ENCODE assay signal across 1 cellular context in the genomic region with DNA sequence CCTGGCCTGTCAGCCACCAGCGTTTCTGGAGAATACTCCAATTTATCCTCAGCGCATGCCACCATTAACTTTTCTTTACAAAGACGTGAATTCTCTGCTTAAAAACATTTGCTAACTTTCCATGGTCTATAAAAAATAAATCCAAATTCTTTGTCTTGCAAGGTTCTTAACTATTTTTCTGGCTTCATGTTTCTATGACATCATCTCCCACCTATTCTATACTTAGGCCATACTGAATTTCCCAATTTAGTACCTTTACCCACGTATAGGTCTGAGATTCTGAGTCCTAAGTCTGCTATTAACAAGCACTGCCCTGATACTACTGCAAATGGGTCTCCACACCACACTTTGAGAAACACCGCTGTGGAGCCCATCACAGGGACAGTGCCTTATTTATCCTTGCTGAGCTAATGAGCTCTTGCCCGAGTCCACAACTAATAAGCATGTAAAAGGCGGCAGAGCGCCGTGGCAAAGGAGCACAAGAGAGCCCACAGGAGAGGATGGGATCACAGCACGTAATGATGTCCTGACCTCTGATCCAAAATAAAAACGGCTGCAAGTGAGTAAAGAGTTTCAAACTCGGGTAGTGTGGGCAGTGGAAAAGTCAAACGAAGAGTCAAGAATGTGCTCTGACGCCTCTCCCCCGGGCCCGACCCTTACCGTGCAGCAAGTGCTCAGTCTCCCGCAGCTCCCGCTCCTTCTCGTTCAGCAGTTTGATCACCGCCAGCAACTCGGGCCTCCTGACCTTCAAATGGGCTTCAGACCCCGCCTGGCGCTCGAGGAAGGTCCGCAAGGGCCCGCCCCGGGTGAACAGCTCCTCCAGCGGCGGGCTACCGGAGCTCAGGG.
TF ChIP-seq lines count a peak whose summit lies in the region.

No MANE protein-coding gene starts in this region.

TF ChIP-seq in HepG2, 621 proteins besides CTCF, POLR2A, EP300 and RAD21 (continued from another document):
- TF ChIP-seq, protein P1, sequence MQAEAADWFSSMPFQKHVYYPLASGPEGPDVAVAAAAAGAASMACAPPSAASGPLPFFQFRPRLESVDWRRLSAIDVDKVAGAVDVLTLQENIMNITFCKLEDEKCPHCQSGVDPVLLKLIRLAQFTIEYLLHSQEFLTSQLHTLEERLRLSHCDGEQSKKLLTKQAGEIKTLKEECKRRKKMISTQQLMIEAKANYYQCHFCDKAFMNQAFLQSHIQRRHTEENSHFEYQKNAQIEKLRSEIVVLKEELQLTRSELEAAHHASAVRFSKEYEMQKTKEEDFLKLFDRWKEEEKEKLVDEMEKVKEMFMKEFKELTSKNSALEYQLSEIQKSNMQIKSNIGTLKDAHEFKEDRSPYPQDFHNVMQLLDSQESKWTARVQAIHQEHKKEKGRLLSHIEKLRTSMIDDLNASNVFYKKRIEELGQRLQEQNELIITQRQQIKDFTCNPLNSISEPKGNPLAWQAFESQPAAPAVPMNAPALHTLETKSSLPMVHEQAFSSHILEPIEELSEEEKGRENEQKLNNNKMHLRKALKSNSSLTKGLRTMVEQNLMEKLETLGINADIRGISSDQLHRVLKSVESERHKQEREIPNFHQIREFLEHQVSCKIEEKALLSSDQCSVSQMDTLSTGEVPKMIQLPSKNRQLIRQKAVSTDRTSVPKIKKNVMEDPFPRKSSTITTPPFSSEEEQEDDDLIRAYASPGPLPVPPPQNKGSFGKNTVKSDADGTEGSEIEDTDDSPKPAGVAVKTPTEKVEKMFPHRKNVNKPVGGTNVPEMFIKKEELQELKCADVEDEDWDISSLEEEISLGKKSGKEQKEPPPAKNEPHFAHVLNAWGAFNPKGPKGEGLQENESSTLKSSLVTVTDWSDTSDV (CRISPR knock-in tag; IDR thresholded peaks at IDR 0.05) = 0 out of 2 replicates have a peak, but pooled peaks have one; percentile 16
- TF ChIP-seq, protein P2, sequence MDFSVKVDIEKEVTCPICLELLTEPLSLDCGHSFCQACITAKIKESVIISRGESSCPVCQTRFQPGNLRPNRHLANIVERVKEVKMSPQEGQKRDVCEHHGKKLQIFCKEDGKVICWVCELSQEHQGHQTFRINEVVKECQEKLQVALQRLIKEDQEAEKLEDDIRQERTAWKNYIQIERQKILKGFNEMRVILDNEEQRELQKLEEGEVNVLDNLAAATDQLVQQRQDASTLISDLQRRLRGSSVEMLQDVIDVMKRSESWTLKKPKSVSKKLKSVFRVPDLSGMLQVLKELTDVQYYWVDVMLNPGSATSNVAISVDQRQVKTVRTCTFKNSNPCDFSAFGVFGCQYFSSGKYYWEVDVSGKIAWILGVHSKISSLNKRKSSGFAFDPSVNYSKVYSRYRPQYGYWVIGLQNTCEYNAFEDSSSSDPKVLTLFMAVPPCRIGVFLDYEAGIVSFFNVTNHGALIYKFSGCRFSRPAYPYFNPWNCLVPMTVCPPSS (IDR thresholded peaks at IDR 0.05) = no peak
- TF ChIP-seq GABPA (IDR thresholded peaks at IDR 0.05; ENCODE audit: low read depth, low read length) (no peak), GABPA (CRISPR knock-in tag; IDR thresholded peaks at IDR 0.05; ENCODE audit: low read depth) (peak; percentile 20; the same call in 1 of the 2 replicates), ZNF605 (CRISPR knock-in tag; IDR thresholded peaks at IDR 0.05) (0 out of 2 replicates have a peak, but pooled peaks have one; percentile 3), ATF7-NPFF (CRISPR knock-in tag; IDR thresholded peaks at IDR 0.05; ENCODE audit: low read depth) (no peak), FOXC1 (CRISPR knock-in tag; IDR thresholded peaks at IDR 0.05; ENCODE audit: borderline replicate concordance) (no peak), CHD4 (IDR thresholded peaks at IDR 0.05; ENCODE audit: borderline replicate concordance, low read length) (no peak), NAIF1 (CRISPR knock-in tag; IDR thresholded peaks at IDR 0.05; ENCODE audit: borderline replicate concordance) (0 out of 2 replicates have a peak, but pooled peaks have one; percentile 25), ZSCAN30 (CRISPR knock-in tag; IDR thresholded peaks at IDR 0.05) (0 out of 2 replicates have a peak, but pooled peaks have one; percentile 61), ZNF441 (CRISPR knock-in tag; IDR thresholded peaks at IDR 0.05; ENCODE audit: borderline replicate concordance) (peak; percentile 34; the same call in 1 of the 2 replicates), ZNF44 (CRISPR knock-in tag; IDR thresholded peaks at IDR 0.05) (peak; percentile 93), ZNF615 (CRISPR knock-in tag; IDR thresholded peaks at IDR 0.05; ENCODE audit: borderline replicate concordance) (peak; percentile 52; the same call in 1 of the 2 replicates), ETV5 (CRISPR knock-in tag; IDR thresholded peaks at IDR 0.05; ENCODE audit: borderline replicate concordance) (no peak), ISX (CRISPR knock-in tag; conservative IDR thresholded peaks at IDR 0.05) (no peak), MZF1 (CRISPR knock-in tag; IDR thresholded peaks at IDR 0.05; ENCODE audit: borderline replicate concordance) (no peak), ASH2L (IDR thresholded peaks at IDR 0.05; ENCODE audit: insufficient read length, low read depth, low read length) (peak; percentile 69), POGZ (CRISPR knock-in tag; IDR thresholded peaks at IDR 0.05) (no peak), AKAP8 (CRISPR knock-in tag; IDR thresholded peaks at IDR 0.05) (peak; percentile 18; the same call in 1 of the 2 replicates), KLF9 (CRISPR knock-in tag; IDR thresholded peaks at IDR 0.05; ENCODE audit: low read depth) (0 out of 2 replicates have a peak, but pooled peaks have one; percentile 39), MTA1 (CRISPR knock-in tag; IDR thresholded peaks at IDR 0.05; ENCODE audit: borderline replicate concordance) (no peak), FIP1L1 (IDR thresholded peaks at IDR 0.05; ENCODE audit: borderline replicate concordance, insufficient read depth, low read depth, low read length) (0 out of 2 replicates have a peak, but pooled peaks have one; percentile 24), GLI4 (CRISPR knock-in tag; IDR thresholded peaks at IDR 0.05; ENCODE audit: borderline replicate concordance) (0 out of 2 replicates have a peak, but pooled peaks have one; percentile 67), ZNF10 (CRISPR knock-in tag; IDR thresholded peaks at IDR 0.05; ENCODE audit: borderline replicate concordance, low read depth) (no peak), JARID2 (CRISPR knock-in tag; IDR thresholded peaks at IDR 0.05; ENCODE audit: insufficient replicate concordance) (no peak), ZNF670 (CRISPR knock-in tag; IDR thresholded peaks at IDR 0.05; ENCODE audit: borderline replicate concordance) (no peak), FOXA3 (CRISPR knock-in tag; IDR thresholded peaks at IDR 0.05) (no peak), ZNF33B (CRISPR knock-in tag; IDR thresholded peaks at IDR 0.05) (0 out of 2 replicates have a peak, but pooled peaks have one; percentile 61), ZNF274 (CRISPR knock-in tag; IDR thresholded peaks at IDR 0.05) (0 out of 2 replicates have a peak, but pooled peaks have one; percentile 22)
- TF ChIP-seq, protein P3, sequence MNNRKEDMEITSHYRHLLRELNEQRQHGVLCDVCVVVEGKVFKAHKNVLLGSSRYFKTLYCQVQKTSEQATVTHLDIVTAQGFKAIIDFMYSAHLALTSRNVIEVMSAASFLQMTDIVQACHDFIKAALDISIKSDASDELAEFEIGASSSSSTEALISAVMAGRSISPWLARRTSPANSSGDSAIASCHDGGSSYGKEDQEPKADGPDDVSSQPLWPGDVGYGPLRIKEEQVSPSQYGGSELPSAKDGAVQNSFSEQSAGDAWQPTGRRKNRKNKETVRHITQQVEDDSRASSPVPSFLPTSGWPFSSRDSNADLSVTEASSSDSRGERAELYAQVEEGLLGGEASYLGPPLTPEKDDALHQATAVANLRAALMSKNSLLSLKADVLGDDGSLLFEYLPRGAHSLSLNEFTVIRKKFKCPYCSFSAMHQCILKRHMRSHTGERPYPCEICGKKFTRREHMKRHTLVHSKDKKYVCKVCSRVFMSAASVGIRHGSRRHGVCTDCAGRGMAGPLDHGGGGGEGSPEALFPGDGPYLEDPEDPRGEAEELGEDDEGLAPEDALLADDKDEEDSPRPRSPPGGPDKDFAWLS (CRISPR knock-in tag; IDR thresholded peaks at IDR 0.05; ENCODE audit: borderline replicate concordance) = no peak
- TF ChIP-seq, protein P4, sequence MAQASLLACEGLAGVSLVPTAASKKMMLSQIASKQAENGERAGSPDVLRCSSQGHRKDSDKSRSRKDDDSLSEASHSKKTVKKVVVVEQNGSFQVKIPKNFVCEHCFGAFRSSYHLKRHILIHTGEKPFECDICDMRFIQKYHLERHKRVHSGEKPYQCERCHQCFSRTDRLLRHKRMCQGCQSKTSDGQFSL (CRISPR knock-in tag; IDR thresholded peaks at IDR 0.05) = no peak
- TF ChIP-seq, protein P5, sequence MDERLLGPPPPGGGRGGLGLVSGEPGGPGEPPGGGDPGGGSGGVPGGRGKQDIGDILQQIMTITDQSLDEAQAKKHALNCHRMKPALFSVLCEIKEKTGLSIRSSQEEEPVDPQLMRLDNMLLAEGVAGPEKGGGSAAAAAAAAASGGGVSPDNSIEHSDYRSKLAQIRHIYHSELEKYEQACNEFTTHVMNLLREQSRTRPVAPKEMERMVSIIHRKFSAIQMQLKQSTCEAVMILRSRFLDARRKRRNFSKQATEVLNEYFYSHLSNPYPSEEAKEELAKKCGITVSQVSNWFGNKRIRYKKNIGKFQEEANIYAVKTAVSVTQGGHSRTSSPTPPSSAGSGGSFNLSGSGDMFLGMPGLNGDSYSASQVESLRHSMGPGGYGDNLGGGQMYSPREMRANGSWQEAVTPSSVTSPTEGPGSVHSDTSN (CRISPR knock-in tag; IDR thresholded peaks at IDR 0.05) = no peak
- TF ChIP-seq, protein P6, sequence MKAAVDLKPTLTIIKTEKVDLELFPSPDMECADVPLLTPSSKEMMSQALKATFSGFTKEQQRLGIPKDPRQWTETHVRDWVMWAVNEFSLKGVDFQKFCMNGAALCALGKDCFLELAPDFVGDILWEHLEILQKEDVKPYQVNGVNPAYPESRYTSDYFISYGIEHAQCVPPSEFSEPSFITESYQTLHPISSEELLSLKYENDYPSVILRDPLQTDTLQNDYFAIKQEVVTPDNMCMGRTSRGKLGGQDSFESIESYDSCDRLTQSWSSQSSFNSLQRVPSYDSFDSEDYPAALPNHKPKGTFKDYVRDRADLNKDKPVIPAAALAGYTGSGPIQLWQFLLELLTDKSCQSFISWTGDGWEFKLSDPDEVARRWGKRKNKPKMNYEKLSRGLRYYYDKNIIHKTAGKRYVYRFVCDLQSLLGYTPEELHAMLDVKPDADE (CRISPR knock-in tag; IDR thresholded peaks at IDR 0.05) = no peak
- TF ChIP-seq, protein P7, sequence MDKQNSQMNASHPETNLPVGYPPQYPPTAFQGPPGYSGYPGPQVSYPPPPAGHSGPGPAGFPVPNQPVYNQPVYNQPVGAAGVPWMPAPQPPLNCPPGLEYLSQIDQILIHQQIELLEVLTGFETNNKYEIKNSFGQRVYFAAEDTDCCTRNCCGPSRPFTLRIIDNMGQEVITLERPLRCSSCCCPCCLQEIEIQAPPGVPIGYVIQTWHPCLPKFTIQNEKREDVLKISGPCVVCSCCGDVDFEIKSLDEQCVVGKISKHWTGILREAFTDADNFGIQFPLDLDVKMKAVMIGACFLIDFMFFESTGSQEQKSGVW (CRISPR knock-in tag; IDR thresholded peaks at IDR 0.05; ENCODE audit: borderline replicate concordance) = no peak
- TF ChIP-seq, protein P8, sequence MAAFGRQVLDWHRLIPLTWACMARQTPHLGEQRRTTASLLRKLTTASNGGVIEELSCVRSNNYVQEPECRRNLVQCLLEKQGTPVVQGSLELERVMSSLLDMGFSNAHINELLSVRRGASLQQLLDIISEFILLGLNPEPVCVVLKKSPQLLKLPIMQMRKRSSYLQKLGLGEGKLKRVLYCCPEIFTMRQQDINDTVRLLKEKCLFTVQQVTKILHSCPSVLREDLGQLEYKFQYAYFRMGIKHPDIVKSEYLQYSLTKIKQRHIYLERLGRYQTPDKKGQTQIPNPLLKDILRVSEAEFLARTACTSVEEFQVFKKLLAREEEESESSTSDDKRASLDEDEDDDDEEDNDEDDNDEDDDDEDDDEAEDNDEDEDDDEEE (CRISPR knock-in tag; IDR thresholded peaks at IDR 0.05) = no peak
- TF ChIP-seq, protein P9, sequence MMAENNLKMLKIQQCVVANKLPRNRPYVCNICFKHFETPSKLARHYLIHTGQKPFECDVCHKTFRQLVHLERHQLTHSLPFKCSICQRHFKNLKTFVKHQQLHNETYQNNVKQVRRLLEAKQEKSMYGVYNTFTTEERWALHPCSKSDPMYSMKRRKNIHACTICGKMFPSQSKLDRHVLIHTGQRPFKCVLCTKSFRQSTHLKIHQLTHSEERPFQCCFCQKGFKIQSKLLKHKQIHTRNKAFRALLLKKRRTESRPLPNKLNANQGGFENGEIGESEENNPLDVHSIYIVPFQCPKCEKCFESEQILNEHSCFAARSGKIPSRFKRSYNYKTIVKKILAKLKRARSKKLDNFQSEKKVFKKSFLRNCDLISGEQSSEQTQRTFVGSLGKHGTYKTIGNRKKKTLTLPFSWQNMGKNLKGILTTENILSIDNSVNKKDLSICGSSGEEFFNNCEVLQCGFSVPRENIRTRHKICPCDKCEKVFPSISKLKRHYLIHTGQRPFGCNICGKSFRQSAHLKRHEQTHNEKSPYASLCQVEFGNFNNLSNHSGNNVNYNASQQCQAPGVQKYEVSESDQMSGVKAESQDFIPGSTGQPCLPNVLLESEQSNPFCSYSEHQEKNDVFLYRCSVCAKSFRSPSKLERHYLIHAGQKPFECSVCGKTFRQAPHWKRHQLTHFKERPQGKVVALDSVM (CRISPR knock-in tag; IDR thresholded peaks at IDR 0.05) = no peak
- TF ChIP-seq, protein P10, sequence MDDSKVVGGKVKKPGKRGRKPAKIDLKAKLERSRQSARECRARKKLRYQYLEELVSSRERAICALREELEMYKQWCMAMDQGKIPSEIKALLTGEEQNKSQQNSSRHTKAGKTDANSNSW (CRISPR knock-in tag; IDR thresholded peaks at IDR 0.05; ENCODE audit: borderline replicate concordance) = 0 out of 2 replicates have a peak, but pooled peaks have one; percentile 38
TF ChIP-seq in HepG2: peak in this region for 39.
